ENCODE assay signal across 17 cellular contexts in genomic region chr6:135085700-135086413, GRCh38. TPM values are rescaled to one million over a fixed set of nuclear protein-coding genes. Genes with fewer than 3 reads are reported as not detected.
DNase-seq lines count a peak whose midpoint lies in the region; ATAC-seq and TF ChIP-seq lines count a peak whose summit lies in the region.
"Had no signal": no experiment of that assay in that cellular context is flagged by ENCODE, and none has a peak within 500 bp of the region (broad histone marks: within the 10 kb centered on the region; RNA-seq: fewer than 3 reads in every experiment).

No MANE protein-coding gene starts in this region.

- peaks cover 22% of the 10 kb centered on the region for H3K9me3 Mint-ChIP-seq in T-helper 1 cell treated with Interleukin-12 subunit alpha and Interleukin-12 subunit beta and Interleukin-4 antibody, amounts not matched to agents 30 μg/mL and 1 μg/mL, for 36 hours
- H3K9me3 Mint-ChIP-seq in immature natural killer cell (peaks cover 5 to 11% (median 7%) of the 10 kb centered on the region in 6 donors), mesothelial cell of epicardium (peaks cover 16% of the 10 kb centered on the region)

- no peaks in the 10 kb centered on the region for H3K79me2 ChIP-seq in OCI-LY7 (ENCODE audit: insufficient read depth, low read depth, low read length)

- TF ChIP-seq CTCF in OCI-LY7 (conservative IDR thresholded peaks at IDR 0.05; ENCODE audit: low read length) (no peak), mesothelial cell of epicardium (IDR thresholded peaks at IDR 0.05; ENCODE audit: unreplicated experiment) (no peak)

- no TSS peak for BruUV-seq in OCI-LY7 (replicated peaks; lab: Mats Ljungman, UMichigan)

- peak overlapping the region; percentile 33; the same call in 1 of the 2 replicates for H3K4me2 ChIP-seq in OCI-LY7 (ENCODE audit: low read length)

- peaks cover 57% of the 10 kb centered on the region for H3K4me1 Mint-ChIP-seq in T-helper 1 cell treated with Interleukin-12 subunit alpha and Interleukin-12 subunit beta and Interleukin-4 antibody, amounts not matched to agents 30 μg/mL and 1 μg/mL, for 36 hours (ENCODE audit: low read depth)
- H3K4me1 Mint-ChIP-seq in immature natural killer cell (peaks cover 15 to 37% of the 10 kb centered on the region in 2 donors), mesothelial cell of epicardium (no peaks in the 10 kb centered on the region)
- H3K4me1 Mint-ChIP-seq: brain had no signal

- peak overlapping the region; percentile 75 for H2AFZ ChIP-seq in OCI-LY7 (ENCODE audit: low read length)

- no peaks in the 10 kb centered on the region for H3K9me2 ChIP-seq in OCI-LY7 (ENCODE audit: insufficient read depth, low read length)

- peaks cover 15% of the 10 kb centered on the region for H3K36me3 Mint-ChIP-seq in T-helper 1 cell treated with Interleukin-12 subunit alpha and Interleukin-12 subunit beta and Interleukin-4 antibody, amounts not matched to agents 30 μg/mL and 1 μg/mL, for 36 hours (ENCODE audit: low read depth)
- peaks cover 0 to 9% (median 3%) of the 10 kb centered on the region in 3 donors for H3K36me3 Mint-ChIP-seq in immature natural killer cell
- H3K36me3 Mint-ChIP-seq in mesothelial cell of epicardium = peaks cover 2% of the 10 kb centered on the region
- H3K36me3 Mint-ChIP-seq: brain had no signal

- DNase-seq in T-helper 1 cell = no peak
- DNase-seq in OCI-LY7 (ENCODE audit: low spot score) = no peak
- no peak for DNase-seq in immature natural killer cell
- DNase-seq in DMS 273 (lab: John Stamatoyannopoulos, UW; ENCODE audit: unreplicated experiment) = no peak
- DNase-seq in A172 (ENCODE audit: low spot score) = no peak
- DNase-seq in mesothelial cell of epicardium (ENCODE audit: low spot score in 2 of 2, unreplicated experiment in 2 of 2) = no peak
- DNase-seq: DMS153, GOT3, NCI-H146, NCI-H524, spleen, transverse colon had no signal

- CTCF ChIA-PET in OCI-LY7 (lab: Charles Lee; ENCODE audit: unreplicated experiment) = no interaction called here

- no peaks in the 10 kb centered on the region for H3K4me1 ChIP-seq in OCI-LY7 (ENCODE audit: insufficient read depth, low read length, poor library complexity, severe bottlenecking)
- H3K4me1 ChIP-seq: gastroesophageal sphincter had no signal

- no peaks in the 10 kb centered on the region for H3K36me3 ChIP-seq in OCI-LY7 (ENCODE audit: insufficient read depth, low read length)
- H3K36me3 ChIP-seq: gastroesophageal sphincter, spleen, transverse colon had no signal

- H3K27me3 Mint-ChIP-seq in T-helper 1 cell treated with Interleukin-12 subunit alpha and Interleukin-12 subunit beta and Interleukin-4 antibody, amounts not matched to agents 30 μg/mL and 1 μg/mL, for 36 hours (ENCODE audit: low read depth) = no peaks in the 10 kb centered on the region
- H3K27me3 Mint-ChIP-seq in immature natural killer cell (ENCODE audit: low read depth in 3 of 3) = peaks cover 0 to 9% (median 7%) of the 10 kb centered on the region in 3 donors
- peaks cover 6% of the 10 kb centered on the region for H3K27me3 Mint-ChIP-seq in mesothelial cell of epicardium (ENCODE audit: low read depth)

- intact Hi-C loops in OCI-LY7 (cut with micrococcal nuclease; ENCODE audit: unreplicated experiment) = no loop called here

- no peak overlapping the region for H3K27ac ChIP-seq in OCI-LY7 (ENCODE audit: low read depth, low read length, poor library complexity, severe bottlenecking)
- H3K27ac ChIP-seq: gastroesophageal sphincter, spleen, transverse colon had no signal

- peak; percentile 33 for ATAC-seq in GM18511 (IDR thresholded peaks at IDR 0.05; ENCODE audit: unreplicated experiment)
- ATAC-seq: gastroesophageal sphincter, Right ventricle myocardium inferior had no signal

- no peak overlapping the region for H3K4me3 ChIP-seq in OCI-LY7 (ENCODE audit: low read depth, low read length, poor library complexity, severe bottlenecking)
- H3K4me3 ChIP-seq: gastroesophageal sphincter, spleen, transverse colon had no signal

- no peaks in the 10 kb centered on the region for H4K20me1 ChIP-seq in OCI-LY7 (ENCODE audit: insufficient read depth, low read length)

- peaks cover 20% of the 10 kb centered on the region for H3K9me3 ChIP-seq in OCI-LY7 (ENCODE audit: low read length)

- peak overlapping the region; percentile 95 for H3K27ac Mint-ChIP-seq in T-helper 1 cell treated with Interleukin-12 subunit alpha and Interleukin-12 subunit beta and Interleukin-4 antibody, amounts not matched to agents 30 μg/mL and 1 μg/mL, for 36 hours
- peak overlapping the region in 1 of 6 donors; percentile 44 for H3K27ac Mint-ChIP-seq in immature natural killer cell
- no peak overlapping the region for H3K27ac Mint-ChIP-seq in mesothelial cell of epicardium
- H3K27ac Mint-ChIP-seq: brain had no signal

- H3K4me3 Mint-ChIP-seq in T-helper 1 cell treated with Interleukin-12 subunit alpha and Interleukin-12 subunit beta and Interleukin-4 antibody, amounts not matched to agents 30 μg/mL and 1 μg/mL, for 36 hours = peak overlapping the region; percentile 75
- H3K4me3 Mint-ChIP-seq in immature natural killer cell (peak overlapping the region in 3 of 5 donors; percentile 7 to 63 (median 27)), mesothelial cell of epicardium (no peak overlapping the region)
- H3K4me3 Mint-ChIP-seq: brain had no signal

- POLR2A ChIA-PET in OCI-LY7 (lab: Charles Lee) = interaction anchor here (0.7 to 4.9 kb wide), 14 partner anchors 10 to 988 kb away, joined by 3 to 32 read pairs (median 4); partner anchors contain the start of gene HBS1L

RNA-seq across cellular contexts. Expression of gene HBS1L, which starts 31.2 kb away (rescaled TPM):
- total RNA-seq in OCI-LY7 (2014; rRNA removed; shearing (Covaris generic)) = 82.9 and 95.4 TPM in 2 replicates
- total RNA-seq in OCI-LY7 (2022) (93.1 and 94.9 TPM in 2 replicates), mesothelial cell of epicardium (73.8 to 75.7 TPM (median 74.9 TPM) in 3 replicates)
- polyA plus RNA-seq in immature natural killer cell = 10 to 100 TPM; 29.0 to 38.7 (median 32.4) TPM
- total RNA-seq in A172 (2014; rRNA removed; shearing (Covaris generic)) = 157 and 160 TPM in 2 replicates
